In the genomic region with DNA sequence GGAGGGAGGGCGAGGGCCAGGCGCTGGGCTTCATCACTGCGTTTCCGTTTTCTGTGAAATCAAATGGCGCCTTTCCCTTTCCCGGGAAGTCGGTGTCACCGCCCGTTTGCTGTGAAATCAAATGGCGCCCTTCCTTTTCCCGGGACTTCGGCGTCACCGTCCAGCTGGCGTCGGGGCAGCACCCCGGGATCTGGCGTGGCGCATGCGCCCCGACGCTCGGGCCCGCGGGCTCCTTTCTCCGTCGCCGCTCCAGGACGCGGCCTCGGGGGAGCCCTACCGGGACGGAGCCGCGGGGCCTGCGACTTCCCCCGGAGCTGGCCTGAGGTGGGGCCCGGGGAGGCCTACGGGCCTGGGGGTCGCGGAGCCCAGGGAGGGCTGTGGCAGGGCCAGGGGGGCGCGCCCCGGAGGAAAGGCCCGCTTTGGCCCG, we compare ENCODE assay signal across 20 cellular contexts. TPM values are rescaled to one million over a fixed set of nuclear protein-coding genes. Genes with fewer than 3 reads are reported as not detected.
A peak's percentile ranks its signal among the peaks of the same experiment; 100 is the strongest.
DNase-seq lines count a peak whose midpoint lies in the region; ATAC-seq, FAIRE-seq and TF ChIP-seq lines count a peak whose summit lies in the region.
"Had no signal": no experiment of that assay in that cellular context is flagged by ENCODE, and none has a peak within 500 bp of the region (broad histone marks: within the 10 kb centered on the region; RNA-seq: fewer than 3 reads in every experiment).

FAM228A (plus strand) TSS at position 203 of the 427 bp plus-strand sequence. CDS start 428 bp downstream, outside the sequence.

- POLR2A ChIA-PET in SK-N-SH (lab: Yijun Ruan, JAX) (no interaction called here), K562 (lab: Yijun Ruan, JAX) (interaction anchor here (0.7 kb wide), 1 partner anchor 68 kb away, joined by 3 read pairs; no protein-coding TSS in a partner anchor)

- no peaks in the 10 kb centered on the region for H3K9me2 ChIP-seq in SK-N-SH

- H3K4me2 ChIP-seq in SK-N-SH = no peak within 1 kb of the TSS
- no peak within 1 kb of the TSS for H3K4me2 ChIP-seq in K562 (ENCODE audit: insufficient read depth, low read length)

- H3K27ac ChIP-seq in SK-N-SH (ENCODE audit: low read depth in 2 of 2, low read length in 1 of 2) = no peak within 1 kb of the TSS
- no peak within 1 kb of the TSS for H3K27ac ChIP-seq in K562 (ENCODE audit: extremely low read depth, low read depth, low read length)
- peak within 1 kb of the TSS; percentile 58 for H3K27ac ChIP-seq in stomach smooth muscle (ENCODE audit: low read length)
- H3K27ac ChIP-seq: 22Rv1, parathyroid adenoma had no signal

- no peaks in the 10 kb centered on the region for H3K9me3 ChIP-seq in SK-N-SH
- no peaks in the 10 kb centered on the region for H3K9me3 ChIP-seq in K562 (replicated peaks; ENCODE audit: control insufficient read depth, insufficient read depth, low read depth, low read length)
- H3K9me3 ChIP-seq in stomach smooth muscle (ENCODE audit: control insufficient read depth in 2 of 2, low read length in 2 of 2) = no peaks in the 10 kb centered on the region

- H3K9me1 ChIP-seq in K562 (ENCODE audit: control insufficient read depth, insufficient read depth, low read length) = no peaks in the 10 kb centered on the region

- H3K4me1 ChIP-seq in SK-N-SH (ENCODE audit: control insufficient read depth in 1 of 2, insufficient read depth in 2 of 2, low read depth in 1 of 2, low read length in 1 of 2) (no peaks in the 10 kb centered on the region), K562 (replicated peaks in 1 of 2; ENCODE audit: control insufficient read depth in 2 of 2, insufficient read depth in 2 of 2, low read length in 2 of 2) (peaks cover 0 to 7% of the 10 kb centered on the region in 2 experiments; a peak in 1 of 5 replicates), stomach smooth muscle (ENCODE audit: control insufficient read depth, insufficient read depth, low read length) (no peaks in the 10 kb centered on the region)
- H3K4me1 ChIP-seq: gastroesophageal sphincter, parathyroid adenoma had no signal

- no peak for TF ChIP-seq RAD21 in SK-N-SH (IDR thresholded peaks at IDR 0.05; ENCODE audit: low read length)
- TF ChIP-seq RAD21 in K562 (CRISPR knock-in tag; conservative IDR thresholded peaks at IDR 0.05 in 1 of 2, IDR thresholded peaks at IDR 0.05 in 1 of 2) = no peak

- 94% methylated on average over 35 of the region's 46 CpGs for WGBS in SK-N-SH (ENCODE audit: low lambda C conversion rate)
- WGBS in K562 (ENCODE audit: insufficient coverage, low coverage, missing lambda C conversion rate) = 71% methylated on average over 27 of the region's 46 CpGs

- BruUV-seq in K562 (replicated peaks; lab: Mats Ljungman, UMichigan) = no TSS peak

- no peaks in the 10 kb centered on the region for H3K27me3 ChIP-seq in SK-N-SH (ENCODE audit: insufficient read depth)
- H3K27me3 ChIP-seq in K562 (ENCODE audit: control insufficient read depth in 2 of 2, insufficient read depth in 2 of 2, low read length in 2 of 2) = peaks cover 4 to 8% of the 10 kb centered on the region in 2 experiments; a peak in 4 of 5 replicates
- no peaks in the 10 kb centered on the region for H3K27me3 ChIP-seq in stomach smooth muscle (ENCODE audit: control insufficient read depth in 1 of 2, insufficient read depth in 2 of 2, low read length in 2 of 2)

- FAIRE-seq in K562 (lab: Jason Lieb, UNC) = no peak
- FAIRE-seq: GM19239 had no signal

- in situ Hi-C loops in K562 (cut with MboI) = no loop called here

- no peak within 1 kb of the TSS for H3K9ac ChIP-seq in SK-N-SH
- H3K9ac ChIP-seq in K562 (ENCODE audit: insufficient read depth in 1 of 2, low read depth in 2 of 2, low read length in 2 of 2) = 0 out of 4 replicates have a peak within 1 kb of the TSS, but pooled peaks of 1 of the 2 experiments have one; percentile 13
- peak within 1 kb of the TSS in 1 of 2 donors; percentile 13 for H3K9ac ChIP-seq in stomach smooth muscle (ENCODE audit: low read length in 2 of 2)
- H3K9ac ChIP-seq: parathyroid adenoma had no signal

- H3K4me3 ChIP-seq in SK-N-SH (ENCODE audit: low read depth in 2 of 2, low read length in 1 of 2) (no peak within 1 kb of the TSS), K562 (no peak within 1 kb of the TSS), foreskin fibroblast (ENCODE audit: low read depth in 1 of 2, low read length in 2 of 2) (peak within 1 kb of the TSS; percentile 24 to 38), stomach smooth muscle (ENCODE audit: low read length in 2 of 2) (peak within 1 kb of the TSS; percentile 28 to 40)

- H3F3A ChIP-seq in SK-N-SH (replicated peaks; ENCODE audit: insufficient read depth) = no peaks in the 10 kb centered on the region

- no peak within 1 kb of the TSS for H2AFZ ChIP-seq in SK-N-SH (ENCODE audit: low read depth)
- H2AFZ ChIP-seq in K562 (ENCODE audit: low read depth, low read length) = 0 out of 2 replicates have a peak within 1 kb of the TSS, but pooled peaks have one; percentile 2
- H2AFZ ChIP-seq: parathyroid adenoma had no signal

- intact Hi-C loops in K562 (cut with micrococcal nuclease) = loop anchor here (5.0 kb wide), 1 partner anchor 207 kb away; no protein-coding TSS in a partner anchor

- TF ChIP-seq POLR2A in K562 (conservative IDR thresholded peaks at IDR 0.05) = no peak

- no peak for TF ChIP-seq CTCF in SK-N-SH (IDR thresholded peaks at IDR 0.05)
- no peak for TF ChIP-seq CTCF in K562 (IDR thresholded peaks at IDR 0.05 in 2 of 3, conservative IDR thresholded peaks at IDR 0.05 in 1 of 3; ENCODE audit: insufficient read depth in 2 of 3, low read depth in 1 of 3, low read length in 3 of 3)
- no peak for TF ChIP-seq CTCF in foreskin fibroblast (IDR thresholded peaks at IDR 0.05; ENCODE audit: low read depth, low read length)

- ATAC-seq in SK-N-SH treated with all-trans-retinoic acid at 6 μM for 48 hours (no peak), K562 (no peak)
- ATAC-seq: activated CD8-positive, alpha-beta memory T cell treated with anti-CD3 and anti-CD28 coated beads, Interleukin-2, amount 10 ng/mL, durations not matched to agents 7 days and 5 days; gastroesophageal sphincter had no signal

- DNase-seq in SK-N-SH (peak; percentile 42), K562 (ENCODE audit: extremely low read depth in 1 of 4, low spot score in 3 of 4) (no peak), foreskin fibroblast (no peak), amniotic stem cell (lab: John Stamatoyannopoulos, UW) (no peak), SW480 (ENCODE audit: low spot score) (no peak), kidney tubule cell (ENCODE audit: low spot score) (no peak)
- DNase-seq: activated CD8-positive, alpha-beta memory T cell treated with anti-CD3 and anti-CD28 coated beads, Interleukin-2, amount 10 ng/mL, durations not matched to agents 7 days and 5 days; C1 segment of cervical spinal cord; cerebellar nuclear complex; NCI-H1436; NCI-H2171; NCI-H69; stimulated activated CD4-positive, alpha-beta T cell treated with anti-CD3 and anti-CD28 coated beads, Interleukin-2, amount 100 ng/mL, for 48 hours had no signal

- TF ChIP-seq EP300 in SK-N-SH (IDR thresholded peaks at IDR 0.05; ENCODE audit: borderline replicate concordance in 1 of 2, low read depth in 1 of 2, low read length in 1 of 2) = no peak
- TF ChIP-seq EP300 in K562 (IDR thresholded peaks at IDR 0.05; ENCODE audit: low read length) = no peak

- CTCF ChIA-PET in SK-N-SH (lab: Yijun Ruan, JAX) (interaction anchor here (1.0 to 2.8 kb wide), 2 partner anchors 11 to 33 kb away, joined by 3 to 7 read pairs; no protein-coding TSS in a partner anchor), K562 (lab: Yijun Ruan, JAX; ENCODE audit: low intra/inter-chr PET ratio) (no interaction called here)

- H3K79me2 ChIP-seq in SK-N-SH (ENCODE audit: insufficient read depth) = no peaks in the 10 kb centered on the region
- H3K79me2 ChIP-seq in K562 (ENCODE audit: control insufficient read depth, insufficient read depth, low read length) = no peaks in the 10 kb centered on the region
- H3K79me2 ChIP-seq: parathyroid adenoma had no signal

- no peaks in the 10 kb centered on the region for H3K36me3 ChIP-seq in SK-N-SH (replicated peaks in 1 of 2; ENCODE audit: control insufficient read depth in 1 of 2, insufficient read depth in 2 of 2, low read length in 1 of 2)
- H3K36me3 ChIP-seq in K562 (ENCODE audit: control insufficient read depth, insufficient read depth, low read length) = no peaks in the 10 kb centered on the region
- no peaks in the 10 kb centered on the region for H3K36me3 ChIP-seq in stomach smooth muscle (ENCODE audit: control insufficient read depth in 2 of 2, insufficient read depth in 2 of 2, low read length in 2 of 2)

- H4K20me1 ChIP-seq in SK-N-SH (ENCODE audit: insufficient read depth) (no peaks in the 10 kb centered on the region), K562 (replicated peaks; ENCODE audit: control insufficient read depth, insufficient read depth, low read length) (no peaks in the 10 kb centered on the region)

TF ChIP-seq in SK-N-SH, 30 proteins besides CTCF, POLR2A, EP300 and RAD21:
- no peak for TF ChIP-seq GATA2 (CRISPR knock-in tag; IDR thresholded peaks at IDR 0.05)
- TF ChIP-seq NFIC (IDR thresholded peaks at IDR 0.05; ENCODE audit: borderline replicate concordance) = no peak

TF ChIP-seq in SK-N-SH treated with all-trans-retinoic acid at 6 μM for 48 hours, 23 proteins besides CTCF, POLR2A, EP300 and RAD21 (continues in another document):
- TF ChIP-seq ZNF70 (CRISPR knock-in tag; IDR thresholded peaks at IDR 0.05) = no peak
- TF ChIP-seq BACH2 (CRISPR knock-in tag; IDR thresholded peaks at IDR 0.05; ENCODE audit: borderline replicate concordance) = no peak

TF ChIP-seq in K562, 482 proteins besides CTCF, POLR2A, EP300 and RAD21 (continues in another document):
- TF ChIP-seq LARP7 (IDR thresholded peaks at IDR 0.05) = no peak

RNA-seq across cellular contexts. Expression of gene FAM228A, which starts in this region (rescaled TPM):
- polyA plus RNA-seq in SK-N-SH (2012; rRNA removed) (0.10 and 0.13 TPM in 2 replicates), K562 (2011; rRNA removed) (not detected in 2 replicates), K562 (2014; fragmentation: Illumina TruSeq; extraction: Trizol) (not detected in 2 replicates), K562 (2014; fragmentation: Nextera tagmentation; extraction: Ambion mirVana) (not detected), K562 (2014; rRNA removed) (not detected in 2 replicates)
- 0.06 and 0.21 TPM in 2 replicates for polyA plus RNA-seq in SK-N-SH (2012; cell fraction: cytosol; rRNA removed)
- 0.09 and 0.17 TPM in 2 replicates for polyA plus RNA-seq in SK-N-SH (2012; cell fraction: nucleus; rRNA removed)
- not detected in 2 replicates for total RNA-seq in K562 (2011; cell fraction: chromatin; rRNA removed; ENCODE audit: low replicate concordance)
- not detected in 2 replicates for total RNA-seq in K562 (2011; cell fraction: nucleolus; rRNA removed)
- 0.31 TPM in 1 of 2 replicates, not detected in the other for total RNA-seq in K562 (2011; cell fraction: nucleoplasm; rRNA removed)
- total RNA-seq in K562 (2014; rRNA removed) (not detected in 2 replicates), K562 (2014; rRNA removed; fragmentation: Illumina TruSeq; extraction: Trizol) (not detected in 2 replicates), K562 (2015; rRNA removed; fragmentation: Illumina TruSeq; extraction: Trizol) (not detected in 2 replicates), K562 (2021) (not detected in 2 replicates)
- polyA plus RNA-seq in K562 (2011; cell fraction: cytosol; rRNA removed) = not detected in 2 replicates
- not detected in 2 replicates for polyA plus RNA-seq in K562 (2011; cell fraction: nucleus; rRNA removed)
- 0.07 TPM in 1 of 2 replicates, not detected in the other for polyA plus RNA-seq in K562 (2012)
- polyA minus RNA-seq in K562 (2011; rRNA and poly(A)+ RNA removed) = not detected in 2 replicates
- not detected in 2 replicates for polyA minus RNA-seq in K562 (2011; cell fraction: cytosol; rRNA and poly(A)+ RNA removed)
- polyA minus RNA-seq in K562 (2011; cell fraction: nucleus; rRNA and poly(A)+ RNA removed) = not detected in 2 replicates
- total RNA-seq: activated CD8-positive, alpha-beta memory T cell treated with anti-CD3 and anti-CD28 coated beads, Interleukin-2, amount 10 ng/mL, durations not matched to agents 7 days and 5 days; HT-29 had no signal

Comparison
In these comparisons a context has a peak if more than half of its experiments do, and no peak if none do; other contexts are left out.
1. Peak in DNase-seq in SK-N-SH; RNA of the gene not detected or under 1 TPM.
2. H3K4me3 ChIP-seq: peak in foreskin fibroblast (2 of 2) and stomach smooth muscle (2 of 2); none in SK-N-SH (0 of 2) and K562 (single experiment).